In genomic region chr16:56630134-56630533, GRCh38 we compare ENCODE assay signal across 14 cellular contexts. TPM values are rescaled to one million over a fixed set of nuclear protein-coding genes. Genes with fewer than 3 reads are reported as not detected.
DNase-seq lines count a peak whose midpoint lies in the region; ATAC-seq and TF ChIP-seq lines count a peak whose summit lies in the region.
"Had no signal": no experiment of that assay in that cellular context is flagged by ENCODE, and none has a peak within 500 bp of the region (broad histone marks: within the 10 kb centered on the region; RNA-seq: fewer than 3 reads in every experiment).

No MANE protein-coding gene starts in this region.

- H3K27me3 ChIP-seq in Karpas-422 (ENCODE audit: low read length): no peaks in the 10 kb centered on the region

- peaks cover 13% of the 10 kb centered on the region for H3K4me1 ChIP-seq in Karpas-422 (ENCODE audit: low read length)

- peaks cover 57% of the 10 kb centered on the region for H3K27me3 Mint-ChIP-seq in activated CD4-positive, alpha-beta T cell treated with anti-CD3 and anti-CD28 coated beads for 36 hours
- peaks cover 77% of the 10 kb centered on the region for H3K27me3 Mint-ChIP-seq in activated naive CD8-positive, alpha-beta T cell treated with anti-CD3 and anti-CD28 coated beads for 36 hours
- H3K27me3 Mint-ChIP-seq in mesothelial cell of epicardium (ENCODE audit: low read depth): peaks cover 90% of the 10 kb centered on the region

- no peak overlapping the region for H3K4me3 Mint-ChIP-seq in activated CD4-positive, alpha-beta T cell treated with anti-CD3 and anti-CD28 coated beads for 36 hours
- H3K4me3 Mint-ChIP-seq in activated naive CD8-positive, alpha-beta T cell treated with anti-CD3 and anti-CD28 coated beads for 36 hours: no peak overlapping the region
- no peak overlapping the region for H3K4me3 Mint-ChIP-seq in mesothelial cell of epicardium
- H3K4me3 Mint-ChIP-seq: IgD-negative memory B cell; stimulated activated naive CD8-positive, alpha-beta T cell treated with anti-CD3 and anti-CD28 coated beads, Interleukin-15, Interleukin-2, amounts not matched to agents 100 ng/mL and 50 ng/mL, for 24 hours had no signal

- no peaks in the 10 kb centered on the region for H3K9me3 Mint-ChIP-seq in activated CD4-positive, alpha-beta T cell treated with anti-CD3 and anti-CD28 coated beads for 36 hours (ENCODE audit: low read depth)
- H3K9me3 Mint-ChIP-seq in activated naive CD8-positive, alpha-beta T cell treated with anti-CD3 and anti-CD28 coated beads for 36 hours: no peaks in the 10 kb centered on the region
- no peaks in the 10 kb centered on the region for H3K9me3 Mint-ChIP-seq in mesothelial cell of epicardium
- H3K9me3 Mint-ChIP-seq: IgD-negative memory B cell; stimulated activated naive CD8-positive, alpha-beta T cell treated with anti-CD3 and anti-CD28 coated beads, Interleukin-15, Interleukin-2, amounts not matched to agents 100 ng/mL and 50 ng/mL, for 24 hours had no signal

- no peak for TF ChIP-seq CTCF in mesothelial cell of epicardium (IDR thresholded peaks at IDR 0.05; ENCODE audit: unreplicated experiment)

- no peak for DNase-seq in activated CD4-positive, alpha-beta T cell treated with anti-CD3 and anti-CD28 coated beads for 36 hours
- DNase-seq in activated CD4-positive, alpha-beta T cell treated with anti-CD3 and anti-CD28 coated beads for 4 hours: no peak
- peak; percentile 60 for DNase-seq in Karpas-422
- DNase-seq in activated naive CD8-positive, alpha-beta T cell treated with anti-CD3 and anti-CD28 coated beads for 36 hours: no peak
- DNase-seq in NCI-H2227 treated with DMSO at 0.1 percent for 48 hours (lab: John Stamatoyannopoulos, UW): no peak
- DNase-seq in mesothelial cell of epicardium (ENCODE audit: low spot score in 2 of 2, unreplicated experiment in 2 of 2): no peak
- DNase-seq in HPDE6-E6E7 (ENCODE audit: extremely low spot score): no peak

- peak; percentile 48 for ATAC-seq in activated CD4-positive, alpha-beta T cell treated with anti-CD3 and anti-CD28 coated beads for 36 hours
- ATAC-seq in HG02678 (IDR thresholded peaks at IDR 0.05; ENCODE audit: unreplicated experiment): peak; percentile 79
- ATAC-seq: left lobe of liver, Panc1 had no signal

- no peaks in the 10 kb centered on the region for H4K20me1 ChIP-seq in Karpas-422 (ENCODE audit: insufficient read depth, low read depth, low read length)

- no peak overlapping the region for H3K27ac Mint-ChIP-seq in activated CD4-positive, alpha-beta T cell treated with anti-CD3 and anti-CD28 coated beads for 36 hours
- no peak overlapping the region for H3K27ac Mint-ChIP-seq in activated naive CD8-positive, alpha-beta T cell treated with anti-CD3 and anti-CD28 coated beads for 36 hours
- H3K27ac Mint-ChIP-seq in mesothelial cell of epicardium: no peak overlapping the region
- H3K27ac Mint-ChIP-seq: IgD-negative memory B cell; stimulated activated naive CD8-positive, alpha-beta T cell treated with anti-CD3 and anti-CD28 coated beads, Interleukin-15, Interleukin-2, amounts not matched to agents 100 ng/mL and 50 ng/mL, for 24 hours had no signal

- peak overlapping the region; percentile 13 for H3K4me2 ChIP-seq in Karpas-422 (ENCODE audit: low read depth, low read length, poor library complexity, severe bottlenecking)

- POLR2A ChIA-PET in activated CD4-positive, alpha-beta T cell treated with anti-CD3 and anti-CD28 coated beads for 36 hours (lab: Charles Lee): no interaction called here

- no peaks in the 10 kb centered on the region for H3K36me3 Mint-ChIP-seq in activated CD4-positive, alpha-beta T cell treated with anti-CD3 and anti-CD28 coated beads for 36 hours (ENCODE audit: low read depth)
- H3K36me3 Mint-ChIP-seq in activated naive CD8-positive, alpha-beta T cell treated with anti-CD3 and anti-CD28 coated beads for 36 hours: peaks cover 1% of the 10 kb centered on the region
- H3K36me3 Mint-ChIP-seq in mesothelial cell of epicardium: no peaks in the 10 kb centered on the region
- H3K36me3 Mint-ChIP-seq: IgD-negative memory B cell had no signal

- H3K4me3 ChIP-seq in Karpas-422 (ENCODE audit: low read length): no peak overlapping the region

- H3K9me2 ChIP-seq in Karpas-422 (replicated peaks; ENCODE audit: insufficient read depth, low read length): no peaks in the 10 kb centered on the region

- 0 out of 2 replicates have a peak overlapping the region, but pooled peaks have one; percentile 8 for H2AFZ ChIP-seq in Karpas-422 (ENCODE audit: low read length)

- H3K36me3 ChIP-seq in Karpas-422 (ENCODE audit: insufficient read depth, low read length): no peaks in the 10 kb centered on the region

- H3K9ac ChIP-seq in Karpas-422 (ENCODE audit: low read length): no peak overlapping the region

- no peak overlapping the region for H3K27ac ChIP-seq in Karpas-422 (ENCODE audit: low read length)

- H3K4me1 Mint-ChIP-seq in activated CD4-positive, alpha-beta T cell treated with anti-CD3 and anti-CD28 coated beads for 36 hours: peaks cover 21% of the 10 kb centered on the region
- H3K4me1 Mint-ChIP-seq in activated naive CD8-positive, alpha-beta T cell treated with anti-CD3 and anti-CD28 coated beads for 36 hours: peaks cover 31% of the 10 kb centered on the region
- H3K4me1 Mint-ChIP-seq in mesothelial cell of epicardium: peaks cover 20% of the 10 kb centered on the region

- H3K79me2 ChIP-seq in Karpas-422 (ENCODE audit: low read length): no peaks in the 10 kb centered on the region

- CTCF ChIA-PET in activated CD4-positive, alpha-beta T cell treated with anti-CD3 and anti-CD28 coated beads for 36 hours (lab: Charles Lee): interaction anchor here (1.2 to 1.8 kb wide), 4 partner anchors 11 to 31 kb away, joined by 4 to 8 read pairs (median 4); no protein-coding TSS in a partner anchor

- no peaks in the 10 kb centered on the region for H3K9me3 ChIP-seq in Karpas-422 (ENCODE audit: low read length)

- intact Hi-C loops in activated CD4-positive, alpha-beta T cell treated with anti-CD3 and anti-CD28 coated beads for 36 hours (cut with DNase I, micrococcal nuclease): no loop called here

RNA-seq across cellular contexts. Expression of gene MT1M, which starts 2.3 kb away (rescaled TPM):
- not detected for total RNA-seq in activated CD4-positive, alpha-beta T cell treated with anti-CD3 and anti-CD28 coated beads for 36 hours
- total RNA-seq in Karpas-422 (2014; rRNA removed; shearing (Covaris generic); ENCODE audit: low replicate concordance): not detected in 2 replicates
- not detected for total RNA-seq in activated naive CD8-positive, alpha-beta T cell treated with anti-CD3 and anti-CD28 coated beads for 36 hours
- total RNA-seq in mesothelial cell of epicardium: not detected in 3 replicates
- total RNA-seq: A172 had no signal

RNA-seq across cellular contexts. Expression of gene MT1E, which starts 4.6 kb away (rescaled TPM):
- 100 to 1,000 TPM in 1 of 2 experiments, 10 to 100 TPM in 1; 61.1 to 108 TPM for total RNA-seq in activated CD4-positive, alpha-beta T cell treated with anti-CD3 and anti-CD28 coated beads for 36 hours
- not detected in 2 replicates for total RNA-seq in Karpas-422 (2014; rRNA removed; shearing (Covaris generic); ENCODE audit: low replicate concordance)
- total RNA-seq in activated naive CD8-positive, alpha-beta T cell treated with anti-CD3 and anti-CD28 coated beads for 36 hours: 10 to 100 TPM; 67.1 to 68.9 TPM
- 0.99 TPM in 1 of 3 replicates, not detected in the others for total RNA-seq in mesothelial cell of epicardium
- total RNA-seq: A172 had no signal

RNA-seq across cellular contexts. Expression of gene MT1A, which starts 8.3 kb away (rescaled TPM):
- 1 to 10 TPM in 1 of 2 experiments, under 1 TPM in 1; 0.74 to 1.1 TPM for total RNA-seq in activated CD4-positive, alpha-beta T cell treated with anti-CD3 and anti-CD28 coated beads for 36 hours
- total RNA-seq in Karpas-422 (2014; rRNA removed; shearing (Covaris generic); ENCODE audit: low replicate concordance): not detected in 2 replicates
- not detected for total RNA-seq in activated naive CD8-positive, alpha-beta T cell treated with anti-CD3 and anti-CD28 coated beads for 36 hours
- not detected in 3 replicates for total RNA-seq in mesothelial cell of epicardium
- total RNA-seq: A172, skeletal muscle tissue had no signal

RNA-seq across cellular contexts. Expression of gene MT1B, which starts 21.6 kb away (rescaled TPM):
- total RNA-seq in activated CD4-positive, alpha-beta T cell treated with anti-CD3 and anti-CD28 coated beads for 36 hours: not detected
- total RNA-seq in Karpas-422 (2014; rRNA removed; shearing (Covaris generic); ENCODE audit: low replicate concordance): 2.7 and 5.7 TPM in 2 replicates
- total RNA-seq in activated naive CD8-positive, alpha-beta T cell treated with anti-CD3 and anti-CD28 coated beads for 36 hours: not detected
- total RNA-seq in mesothelial cell of epicardium: not detected in 3 replicates
- total RNA-seq: A172, skeletal muscle tissue had no signal

RNA-seq across cellular contexts. Expression of gene MT2A, which starts 21.8 kb away (rescaled TPM):
- total RNA-seq in activated CD4-positive, alpha-beta T cell treated with anti-CD3 and anti-CD28 coated beads for 36 hours: 100 to 1,000 TPM; 114 to 380 TPM
- total RNA-seq in Karpas-422 (2014; rRNA removed; shearing (Covaris generic); ENCODE audit: low replicate concordance): 292 and 385 TPM in 2 replicates
- total RNA-seq in activated naive CD8-positive, alpha-beta T cell treated with anti-CD3 and anti-CD28 coated beads for 36 hours: 100 to 1,000 TPM; 124 to 126 TPM
- 4.4 to 5.7 TPM (median 5.3 TPM) in 3 replicates for total RNA-seq in mesothelial cell of epicardium

Comparison
In these comparisons a context has a peak if more than half of its experiments do, and no peak if none do; other contexts are left out.
1. RNA of gene MT1E, which starts 4.6 kb away (total RNA-seq): 61.1 to 108 TPM in activated CD4-positive, alpha-beta T cell treated with anti-CD3 and anti-CD28 coated beads for 36 hours and 67.1 to 68.9 TPM in activated naive CD8-positive, alpha-beta T cell treated with anti-CD3 and anti-CD28 coated beads for 36 hours; 0.99 TPM in mesothelial cell of epicardium and not detected in Karpas-422; every median in the first group is over 10 times any median in the second.